8 cellular contexts compared by ENCODE assay signal in the genomic region with DNA sequence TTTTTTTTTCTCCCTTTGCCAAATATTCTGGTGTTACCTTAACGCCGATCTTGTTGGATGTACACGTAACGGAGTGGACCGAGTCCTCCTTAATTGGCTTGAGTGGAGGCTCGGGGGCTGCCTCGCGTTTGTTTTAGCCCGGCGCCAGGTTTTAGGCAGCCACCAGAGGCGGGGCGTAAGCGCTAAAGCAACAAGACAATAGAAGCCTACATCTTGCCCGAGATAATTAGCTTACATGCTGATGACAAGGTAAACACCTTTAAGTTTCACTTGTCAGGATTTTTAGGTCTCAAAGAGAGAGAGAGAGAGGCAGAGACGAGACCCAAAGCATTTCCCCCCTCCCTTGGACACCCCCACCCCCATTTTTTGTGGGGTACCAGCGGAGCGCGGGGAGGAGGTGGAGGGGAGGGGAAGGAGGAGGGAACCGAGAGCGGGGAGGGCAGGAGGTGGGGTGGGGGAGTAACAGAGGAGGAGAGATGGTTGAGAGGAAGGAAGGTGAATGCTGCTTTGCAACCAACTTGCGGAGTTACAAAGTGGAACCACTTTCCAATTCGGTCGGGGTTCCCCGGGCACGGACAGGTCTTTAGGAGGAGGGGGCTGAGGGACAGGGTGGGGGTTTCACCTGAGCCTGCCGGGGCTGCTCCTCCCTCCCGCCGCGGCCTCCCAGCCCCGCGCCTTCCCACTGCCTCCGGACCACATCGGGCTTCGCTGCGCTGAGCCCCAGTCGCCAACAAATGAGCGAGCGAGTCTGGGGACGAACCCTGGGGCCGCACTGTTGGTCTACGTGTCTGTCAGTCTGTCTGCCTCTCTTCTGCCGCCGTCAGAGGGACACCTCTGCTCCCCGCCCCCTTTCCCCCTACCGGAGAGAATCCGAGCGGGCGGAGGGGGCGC. TPM values are rescaled to one million over a fixed set of nuclear protein-coding genes. Genes with fewer than 3 reads are reported as not detected.
A peak's percentile ranks its signal among the peaks of the same experiment; 100 is the strongest.
DNase-seq lines count a peak whose midpoint lies in the region; ATAC-seq and TF ChIP-seq lines count a peak whose summit lies in the region.

Gene NKX2-1 (minus strand): TSS at position 802 of the 891 bp plus-strand sequence. CDS start 103 bp downstream, at position 699.

- H2BK120ac ChIP-seq in neuronal stem cell (ENCODE audit: low read depth, low read length): peak within 1 kb of the TSS; percentile 67

- peak within 1 kb of the TSS; percentile 66 for H3K23ac ChIP-seq in neuronal stem cell (ENCODE audit: low read depth, low read length, poor library complexity)

- H3K9me3 ChIP-seq in neuronal stem cell (replicated peaks in 1 of 2; ENCODE audit: control insufficient read depth in 2 of 2, insufficient read depth in 1 of 2, low read depth in 1 of 2, low read length in 2 of 2): no peaks in the 10 kb centered on the region

- WGBS in neuronal stem cell (ENCODE audit: extremely low coverage in 2 of 2, insufficient read length in 2 of 2, insufficient replicate concordance in 1 of 2), 2 donors: no CpG with 5 or more reads among the region's 49 CpGs

- POLR2A ChIA-PET in RWPE1 (lab: Yijun Ruan, JAX; ENCODE audit: low non-redundant PET): no interaction called here

- H3K14ac ChIP-seq in neuronal stem cell (ENCODE audit: low read length): peak within 1 kb of the TSS; percentile 17

- H4K91ac ChIP-seq in neuronal stem cell (ENCODE audit: low read depth, low read length, poor library complexity): no peak within 1 kb of the TSS

- no peak for TF ChIP-seq CTCF in RWPE1 (conservative IDR thresholded peaks at IDR 0.05; ENCODE audit: low read depth)

- peak within 1 kb of the TSS; percentile 62 for H2AK5ac ChIP-seq in neuronal stem cell (ENCODE audit: low read depth, low read length)

- H3K79me1 ChIP-seq in neuronal stem cell (ENCODE audit: low read depth, low read length): no peaks in the 10 kb centered on the region

- H3K27ac ChIP-seq in neuronal stem cell (replicated peaks; ENCODE audit: low read length): no peak within 1 kb of the TSS
- no peak within 1 kb of the TSS for H3K27ac ChIP-seq in RWPE1

- peaks cover 0 to 16% of the 10 kb centered on the region in 2 donors for H3K4me1 ChIP-seq in neuronal stem cell (ENCODE audit: control insufficient read depth in 2 of 2, insufficient read depth in 1 of 2, low read depth in 1 of 2, low read length in 2 of 2)

- peak within 1 kb of the TSS; percentile 61 for H2BK15ac ChIP-seq in neuronal stem cell (ENCODE audit: low read length)

- no peaks in the 10 kb centered on the region for H3K36me3 ChIP-seq in neuronal stem cell (replicated peaks in 1 of 2; ENCODE audit: control insufficient read depth in 2 of 2, insufficient read depth in 2 of 2, low read length in 2 of 2)

- CTCF ChIA-PET in RWPE1 (lab: Yijun Ruan, JAX): interaction anchor here (0.6 kb wide), 1 partner anchor 52 kb away, joined by 5 read pairs; no protein-coding TSS in a partner anchor

- no peak within 1 kb of the TSS for H3K4me3 ChIP-seq in neuronal stem cell (ENCODE audit: low read length in 2 of 2)

- no peak within 1 kb of the TSS for H3K4ac ChIP-seq in neuronal stem cell (ENCODE audit: low read length)

- H2AFZ ChIP-seq in neuronal stem cell (ENCODE audit: low read length): peak within 1 kb of the TSS; percentile 68

- peak; percentile 100 for DNase-seq in DMS79 treated with DMSO at 0.1 percent for 48 hours (lab: John Stamatoyannopoulos, UW)
- peak; percentile 97 for DNase-seq in NCI-H1092 treated with DMSO at 0.1 percent for 48 hours (lab: John Stamatoyannopoulos, UW)
- peak; percentile 61 for DNase-seq in astrocyte of the hippocampus (ENCODE audit: low read depth, low spot score)
- DNase-seq in neuronal stem cell (ENCODE audit: low spot score): peak; percentile 21
- no peak for DNase-seq in RWPE1 (ENCODE audit: low spot score)

- peak within 1 kb of the TSS; percentile 88 for H3K18ac ChIP-seq in neuronal stem cell (ENCODE audit: low read length)

- peaks cover 76 to 100% (median 100%) of the 10 kb centered on the region in 3 experiments for H3K27me3 ChIP-seq in neuronal stem cell (ENCODE audit: control insufficient read depth in 3 of 3, insufficient read depth in 3 of 3, low read depth in 1 of 3, low read length in 3 of 3)

- no peak for ATAC-seq in GM18868 (IDR thresholded peaks at IDR 0.05; ENCODE audit: unreplicated experiment)
- no peak for ATAC-seq in HG03469 (IDR thresholded peaks at IDR 0.05; ENCODE audit: unreplicated experiment)
- no peak for ATAC-seq in HG03095 (IDR thresholded peaks at IDR 0.05; ENCODE audit: unreplicated experiment)

- no peak within 1 kb of the TSS for H4K8ac ChIP-seq in neuronal stem cell (ENCODE audit: low read depth, low read length)

- peak within 1 kb of the TSS; percentile 68 for H2BK5ac ChIP-seq in neuronal stem cell (ENCODE audit: low read length)

- H2BK12ac ChIP-seq in neuronal stem cell (ENCODE audit: low read length): peak within 1 kb of the TSS; percentile 16

- peak within 1 kb of the TSS; percentile 50 for H3K9ac ChIP-seq in neuronal stem cell (ENCODE audit: low read depth, low read length, poor library complexity)

- H3K4me2 ChIP-seq in neuronal stem cell (ENCODE audit: insufficient read depth, low read length, poor library complexity, severe bottlenecking): peak within 1 kb of the TSS; percentile 44

RNA-seq across cellular contexts. Expression of gene NKX2-1, which starts in this region (rescaled TPM):
- 0.10 TPM for polyA plus RNA-seq in neuronal stem cell (2013, experiment 1 of 2)
- 0.03 TPM for polyA plus RNA-seq in neuronal stem cell (2013, experiment 2 of 2)
